In the genomic region with DNA sequence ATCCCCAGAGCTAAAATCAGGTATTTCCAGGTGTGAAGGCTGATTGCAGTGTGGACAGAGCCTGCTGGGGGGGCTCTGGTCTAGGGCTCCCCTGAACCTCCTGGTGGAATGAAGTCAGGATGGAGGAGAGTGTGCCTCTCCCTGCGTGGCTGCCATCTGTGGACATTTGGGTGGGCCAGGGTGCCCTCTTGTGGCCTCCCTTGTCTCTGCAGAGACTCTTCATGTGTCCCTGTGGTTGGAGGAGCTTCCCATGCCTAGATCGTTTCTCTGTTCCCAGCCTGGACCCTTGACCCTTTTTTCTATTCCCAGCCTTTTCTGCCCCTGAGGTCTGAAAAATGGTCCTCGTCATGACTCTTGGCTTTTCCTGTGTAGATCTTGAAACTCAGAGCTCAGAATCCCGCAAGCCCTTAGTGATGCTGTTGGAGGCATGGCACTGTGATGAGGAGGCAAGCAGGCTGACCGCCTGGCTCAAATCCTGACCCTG, we compare ENCODE assay signal across 9 cellular contexts. TPM values are rescaled to one million over a fixed set of nuclear protein-coding genes. Genes with fewer than 3 reads are reported as not detected.
DNase-seq lines count a peak whose midpoint lies in the region; ATAC-seq and TF ChIP-seq lines count a peak whose summit lies in the region.
"Had no signal": no experiment of that assay in that cellular context is flagged by ENCODE, and none has a peak within 500 bp of the region (broad histone marks: within the 10 kb centered on the region; RNA-seq: fewer than 3 reads in every experiment).

No MANE protein-coding gene starts in this region.

- H3K9me3 ChIP-seq in left lung: no peaks in the 10 kb centered on the region
- H3K9me3 ChIP-seq: BLaER1 treated with 17β-estradiol and CSF1 and Interleukin-3, amounts not matched to agents 10 nM and 100 nM had no signal

- no peak overlapping the region for H3K27ac ChIP-seq in left lung
- H3K27ac ChIP-seq: BLaER1 treated with 17β-estradiol and CSF1 and Interleukin-3, amounts not matched to agents 10 nM and 100 nM had no signal

- peak; percentile 56 for ATAC-seq in central memory CD8-positive, alpha-beta T cell (replicated peaks; ENCODE audit: extremely low read depth, poor library complexity, severe bottlenecking)
- ATAC-seq in left lung (peak; percentile 94), GM21526 (IDR thresholded peaks at IDR 0.05; ENCODE audit: low FRiP score, unreplicated experiment) (no peak)

- intact Hi-C loops in left lung (cut with DNase I): no loop called here

- TF ChIP-seq CTCF in NB4 (IDR thresholded peaks at IDR 0.05; ENCODE audit: low read depth, low read length) (peak; percentile 92), left lung (IDR thresholded peaks at IDR 0.05) (peak; percentile 63 to 75)

- H3K4me3 Mint-ChIP-seq in central memory CD8-positive, alpha-beta T cell: no peak overlapping the region

- no peaks in the 10 kb centered on the region for H3K9me3 Mint-ChIP-seq in central memory CD8-positive, alpha-beta T cell

- H3K27me3 Mint-ChIP-seq in central memory CD8-positive, alpha-beta T cell: no peaks in the 10 kb centered on the region

- H3K4me1 ChIP-seq in left lung: no peaks in the 10 kb centered on the region

- H3K36me3 Mint-ChIP-seq in central memory CD8-positive, alpha-beta T cell (ENCODE audit: insufficient read depth): peaks cover 3% of the 10 kb centered on the region

- H3K36me3 ChIP-seq in left lung: no peaks in the 10 kb centered on the region
- H3K36me3 ChIP-seq: BLaER1 treated with 17β-estradiol and CSF1 and Interleukin-3, amounts not matched to agents 10 nM and 100 nM had no signal

- no peak overlapping the region for H3K4me3 ChIP-seq in NB4 (ENCODE audit: low read depth, low read length)
- no peak overlapping the region for H3K4me3 ChIP-seq in left lung
- H3K4me3 ChIP-seq: BLaER1 treated with 17β-estradiol and CSF1 and Interleukin-3, amounts not matched to agents 10 nM and 100 nM had no signal

- peaks cover 5% of the 10 kb centered on the region for H3K4me1 Mint-ChIP-seq in central memory CD8-positive, alpha-beta T cell

- no peak overlapping the region for H3K27ac Mint-ChIP-seq in central memory CD8-positive, alpha-beta T cell (ENCODE audit: low read depth)

- no peak for TF ChIP-seq POLR2A in NB4 (IDR thresholded peaks at IDR 0.05; ENCODE audit: extremely low read depth, insufficient read length)

- H3K27me3 ChIP-seq in left lung: no peaks in the 10 kb centered on the region
- H3K27me3 ChIP-seq: BLaER1 treated with 17β-estradiol and CSF1 and Interleukin-3, amounts not matched to agents 10 nM and 100 nM had no signal

- DNase-seq in NCI-H1436 (lab: John Stamatoyannopoulos, UW) (peak; percentile 5), NCI-H1436 treated with DMSO at 0.1 percent for 48 hours (lab: John Stamatoyannopoulos, UW) (no peak), NB4 (ENCODE audit: low read depth) (peak; percentile 58), left lung (peak; percentile 43 to 81)
- DNase-seq in activated CD4-positive, CD25-positive, alpha-beta regulatory T cell (lab: John Stamatoyannopoulos, UW): peak; percentile 7 to 48 (median 15)
- DNase-seq in central memory CD8-positive, alpha-beta T cell (ENCODE audit: low spot score in 2 of 2): peak; percentile 17 to 25
- DNase-seq in stimulated activated CD8-positive, alpha-beta memory T cell treated with anti-CD3 and anti-CD28 coated beads, Interleukin-12 subunit alpha, Interleukin-12 subunit beta, amount 100 ng/mL, for 4 hours (ENCODE audit: low read depth): peak; percentile 6

RNA-seq across cellular contexts. Expression of a gene that starts 9.9 kb away (rescaled TPM):
- total RNA-seq in left lung: 100 to 1,000 TPM; 121 to 149 TPM
